In genomic region chr17:7239091-7240027, GRCh38 we compare ENCODE assay signal across 1 cellular context.
A peak's percentile ranks its signal among the peaks of the same experiment; 100 is the strongest.
TF ChIP-seq lines count a peak whose summit lies in the region.

Gene PHF23, minus strand, starts transcription at chr17:7239457. Its CDS starts 178 bp downstream, at chr17:7239279.

TF ChIP-seq in K562, 482 proteins besides CTCF, POLR2A, EP300 and RAD21 (continued from another document and continues in another):
- TF ChIP-seq ZKSCAN1 (IDR thresholded peaks at IDR 0.05; ENCODE audit: low read depth, low read length) (peak; percentile 30; the same call in 1 of the 2 replicates), HBP1 (CRISPR knock-in tag; IDR thresholded peaks at IDR 0.05) (peak; percentile 37; the same call in 1 of the 2 replicates), CCNT2 (IDR thresholded peaks at IDR 0.05; ENCODE audit: borderline replicate concordance, extremely low read depth, insufficient read length, low read depth, low read length) (peak; percentile 69), ELF1 (tag; IDR thresholded peaks at IDR 0.05) (peak; percentile 97), HLTF (IDR thresholded peaks at IDR 0.05) (0 out of 2 replicates have a peak, but pooled peaks have one; percentile 22), MCM5 (IDR thresholded peaks at IDR 0.05; ENCODE audit: low read depth) (no peak), E2F6 (IDR thresholded peaks at IDR 0.05; ENCODE audit: borderline replicate concordance in 1 of 2, extremely low read depth in 1 of 2, insufficient read depth in 1 of 2, insufficient read length in 1 of 2, low read depth in 1 of 2, low read length in 1 of 2, poor library complexity in 1 of 2, severe bottlenecking in 1 of 2) (peak in 1 of 2 experiments; percentile 43), ARID1B (IDR thresholded peaks at IDR 0.05) (peak; percentile 22; the same call in 1 of the 2 replicates), ZNF444 (CRISPR knock-in tag; IDR thresholded peaks at IDR 0.05) (peak; percentile 45; the same call in 1 of the 2 replicates), GMEB1 (CRISPR knock-in tag; IDR thresholded peaks at IDR 0.05) (peak; percentile 46; the same call in 1 of the 2 replicates), CBX2 (IDR thresholded peaks at IDR 0.05; ENCODE audit: insufficient read depth, low read length, poor library complexity, severe bottlenecking) (no peak), HMGN3 (IDR thresholded peaks at IDR 0.05; ENCODE audit: borderline replicate concordance, extremely low read depth, insufficient read length, low read depth, low read length) (peak; percentile 71), ZNF217 (CRISPR knock-in tag; IDR thresholded peaks at IDR 0.05) (no peak), ZNF696 (CRISPR knock-in tag; conservative IDR thresholded peaks at IDR 0.05) (no peak), ZBTB26 (CRISPR knock-in tag; IDR thresholded peaks at IDR 0.05) (0 out of 2 replicates have a peak, but pooled peaks have one; percentile 37), ASH1L (IDR thresholded peaks at IDR 0.05; ENCODE audit: borderline replicate concordance, low read depth, partially characterized antibody) (peak; percentile 51), ZBTB40 (IDR thresholded peaks at IDR 0.05) (peak; percentile 96), ZBTB40 (CRISPR knock-in tag; IDR thresholded peaks at IDR 0.05) (no peak), BRD4 (IDR thresholded peaks at IDR 0.05) (no peak), ETS2 (tag; IDR thresholded peaks at IDR 0.05; ENCODE audit: borderline replicate concordance, poor library complexity, severe bottlenecking) (no peak), SMARCC2 (IDR thresholded peaks at IDR 0.05; ENCODE audit: low read depth) (no peak), TAF9B (IDR thresholded peaks at IDR 0.05; ENCODE audit: partially characterized antibody) (peak; percentile 25), ZBTB2 (IDR thresholded peaks at IDR 0.05) (peak; percentile 94), GATAD2B (IDR thresholded peaks at IDR 0.05; ENCODE audit: borderline replicate concordance) (no peak)
- TF ChIP-seq, protein P1, sequence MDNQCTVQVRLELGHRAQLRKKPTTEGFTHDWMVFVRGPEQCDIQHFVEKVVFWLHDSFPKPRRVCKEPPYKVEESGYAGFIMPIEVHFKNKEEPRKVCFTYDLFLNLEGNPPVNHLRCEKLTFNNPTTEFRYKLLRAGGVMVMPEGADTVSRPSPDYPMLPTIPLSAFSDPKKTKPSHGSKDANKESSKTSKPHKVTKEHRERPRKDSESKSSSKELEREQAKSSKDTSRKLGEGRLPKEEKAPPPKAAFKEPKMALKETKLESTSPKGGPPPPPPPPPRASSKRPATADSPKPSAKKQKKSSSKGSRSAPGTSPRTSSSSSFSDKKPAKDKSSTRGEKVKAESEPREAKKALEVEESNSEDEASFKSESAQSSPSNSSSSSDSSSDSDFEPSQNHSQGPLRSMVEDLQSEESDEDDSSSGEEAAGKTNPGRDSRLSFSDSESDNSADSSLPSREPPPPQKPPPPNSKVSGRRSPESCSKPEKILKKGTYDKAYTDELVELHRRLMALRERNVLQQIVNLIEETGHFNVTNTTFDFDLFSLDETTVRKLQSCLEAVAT (IDR thresholded peaks at IDR 0.05), result 0 out of 4 replicates have a peak, but pooled peaks of 1 of the 2 experiments have one; percentile 30
- TF ChIP-seq, protein P2, sequence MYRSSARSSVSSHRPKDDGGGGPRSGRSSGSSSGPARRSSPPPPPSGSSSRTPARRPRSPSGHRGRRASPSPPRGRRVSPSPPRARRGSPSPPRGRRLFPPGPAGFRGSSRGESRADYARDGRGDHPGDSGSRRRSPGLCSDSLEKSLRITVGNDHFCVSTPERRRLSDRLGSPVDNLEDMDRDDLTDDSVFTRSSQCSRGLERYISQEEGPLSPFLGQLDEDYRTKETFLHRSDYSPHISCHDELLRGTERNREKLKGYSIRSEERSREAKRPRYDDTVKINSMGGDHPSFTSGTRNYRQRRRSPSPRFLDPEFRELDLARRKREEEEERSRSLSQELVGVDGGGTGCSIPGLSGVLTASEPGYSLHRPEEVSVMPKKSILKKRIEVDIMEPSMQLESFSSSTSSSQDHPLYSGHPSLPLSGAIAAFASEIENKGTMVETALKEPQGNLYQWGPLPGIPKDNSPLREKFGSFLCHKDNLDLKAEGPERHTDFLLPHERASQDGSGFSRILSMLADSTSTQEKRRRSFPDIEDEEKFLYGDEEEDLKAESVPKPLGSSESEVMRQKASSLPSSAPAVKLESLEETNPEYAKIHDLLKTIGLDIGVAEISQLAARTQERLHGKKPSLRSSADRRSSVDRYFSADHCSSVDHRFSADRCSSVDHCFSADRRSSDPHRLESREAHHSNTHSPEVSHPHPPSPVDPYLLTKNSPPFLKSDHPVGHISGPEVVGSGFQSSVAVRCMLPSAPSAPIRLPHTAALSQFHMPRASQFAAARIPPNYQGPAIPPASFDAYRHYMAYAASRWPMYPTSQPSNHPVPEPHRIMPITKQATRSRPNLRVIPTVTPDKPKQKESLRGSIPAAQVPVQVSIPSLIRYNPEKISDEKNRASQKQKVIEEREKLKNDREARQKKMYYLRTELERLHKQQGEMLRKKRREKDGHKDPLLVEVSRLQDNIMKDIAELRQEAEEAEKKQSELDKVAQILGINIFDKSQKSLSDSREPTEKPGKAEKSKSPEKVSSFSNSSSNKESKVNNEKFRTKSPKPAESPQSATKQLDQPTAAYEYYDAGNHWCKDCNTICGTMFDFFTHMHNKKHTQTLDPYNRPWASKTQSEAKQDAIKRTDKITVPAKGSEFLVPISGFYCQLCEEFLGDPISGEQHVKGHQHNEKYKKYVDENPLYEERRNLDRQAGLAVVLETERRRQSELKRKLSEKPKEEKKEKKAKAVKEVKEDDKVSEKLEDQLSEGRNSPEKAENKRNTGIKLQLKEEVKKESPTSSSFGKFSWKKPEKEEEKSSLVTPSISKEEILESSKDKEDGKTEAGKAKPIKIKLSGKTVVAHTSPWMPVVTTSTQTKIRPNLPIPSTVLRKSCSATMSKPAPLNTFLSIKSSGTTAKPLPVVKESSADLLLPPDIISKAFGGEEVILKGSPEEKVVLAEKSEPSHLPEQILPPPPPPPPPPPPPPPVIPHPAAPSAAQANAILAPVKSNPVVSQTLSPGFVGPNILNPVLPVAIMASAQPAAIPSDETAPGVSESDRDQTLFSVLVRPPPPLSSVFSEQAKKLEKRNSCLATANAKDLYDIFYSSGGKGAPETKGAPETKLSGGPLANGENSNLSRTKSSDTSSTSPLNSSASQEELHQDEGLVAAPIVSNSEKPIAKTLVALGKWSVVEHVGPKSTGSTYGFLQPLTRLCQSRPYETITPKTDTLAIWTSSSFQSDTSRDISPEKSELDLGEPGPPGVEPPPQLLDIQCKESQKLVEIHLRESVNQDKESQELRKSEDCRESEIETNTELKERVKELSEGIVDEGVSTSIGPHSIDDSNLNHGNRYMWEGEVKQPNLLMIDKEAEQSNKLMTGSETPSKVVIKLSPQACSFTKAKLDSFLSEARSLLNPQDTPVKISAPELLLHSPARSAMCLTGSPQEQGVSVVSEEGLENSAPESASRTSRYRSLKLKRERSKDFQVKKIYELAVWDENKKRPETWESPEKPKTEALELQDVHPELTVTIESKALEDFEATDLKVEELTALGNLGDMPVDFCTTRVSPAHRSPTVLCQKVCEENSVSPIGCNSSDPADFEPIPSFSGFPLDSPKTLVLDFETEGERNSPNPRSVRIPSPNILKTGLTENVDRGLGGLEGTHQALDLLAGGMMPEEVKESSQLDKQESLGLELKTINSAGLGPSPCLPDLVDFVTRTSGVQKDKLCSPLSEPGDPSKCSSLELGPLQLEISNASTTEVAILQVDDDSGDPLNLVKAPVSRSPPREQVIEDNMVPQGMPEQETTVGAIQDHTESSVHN (IDR thresholded peaks at IDR 0.05; ENCODE audit: borderline replicate concordance in 1 of 2, low read depth in 1 of 2), result no peak
